13 cellular contexts compared by ENCODE assay signal in the genomic region with DNA sequence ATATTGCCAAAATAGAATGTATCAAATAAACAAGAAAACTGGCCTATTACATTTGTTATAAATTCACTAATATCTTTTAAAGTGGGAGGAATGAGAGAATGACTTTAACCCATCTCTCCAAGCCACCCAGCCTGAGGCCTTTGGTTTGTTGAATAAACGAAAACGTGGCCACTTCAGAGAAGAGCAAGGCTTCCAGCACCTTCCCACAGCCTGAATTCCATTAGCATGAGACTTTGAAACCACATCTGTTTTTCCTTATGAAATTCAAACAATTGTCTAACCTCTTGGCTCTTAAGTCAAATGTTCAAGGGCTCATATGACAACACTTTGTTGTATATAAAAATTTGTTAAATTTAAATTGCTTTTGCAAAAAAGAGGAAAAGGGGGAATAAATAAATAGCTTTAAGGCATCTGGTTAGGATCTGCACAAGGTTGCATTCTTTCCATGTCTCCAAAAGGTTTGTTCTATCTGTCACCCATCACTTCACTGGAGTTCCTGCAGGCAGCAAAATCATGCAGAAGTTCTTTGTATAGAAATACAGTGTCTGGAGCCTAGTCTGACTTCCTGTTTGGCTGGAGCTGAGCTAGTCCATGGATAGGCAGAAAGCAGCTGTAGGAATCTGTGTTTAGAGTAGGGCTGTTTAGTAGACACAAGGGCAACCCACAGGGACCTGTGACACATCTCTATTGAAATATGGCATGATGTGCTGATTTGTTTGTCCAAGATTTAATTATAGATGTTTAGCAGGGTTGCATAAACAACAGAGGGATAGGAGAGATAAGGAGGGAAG.
DNase-seq lines count a peak whose midpoint lies in the region; ATAC-seq and TF ChIP-seq lines count a peak whose summit lies in the region.
"Had no signal": no experiment of that assay in that cellular context is flagged by ENCODE, and none has a peak within 500 bp of the region (broad histone marks: within the 10 kb centered on the region; RNA-seq: fewer than 3 reads in every experiment).

No MANE protein-coding gene starts in this region.

- H3F3A ChIP-seq in Loucy (ENCODE audit: low read depth), result no peaks in the 10 kb centered on the region

- DNase-seq in AG04450 (ENCODE audit: low read depth, low spot score) (peak; percentile 90), lung (ENCODE audit: low spot score) (peak; percentile 58), putamen (ENCODE audit: low spot score) (no peak), T-helper 9 cell (no peak)
- DNase-seq in activated CD4-positive, alpha-beta T cell treated with anti-CD3 and anti-CD28 coated beads, Interleukin-2, amount 50 U/mL, for 48 hours, result no peak
- DNase-seq: activated CD8-positive, alpha-beta T cell treated with anti-CD3 and anti-CD28 coated beads for 36 hours; effector CD8-positive, alpha-beta T cell; MM.1S had no signal

- H3K4me3 ChIP-seq in AG04450 (ENCODE audit: low read depth, low read length), result no peak overlapping the region
- H3K4me3 ChIP-seq in Loucy (ENCODE audit: low read length, poor library complexity, severe bottlenecking), result no peak overlapping the region
- no peak overlapping the region for H3K4me3 ChIP-seq in lung
- H3K4me3 ChIP-seq: ovary, thoracic aorta had no signal

- WGBS in lung, 2 donors, result 39 to 64% methylated on average over 2 of the region's 2 CpGs

- H3K4me2 ChIP-seq in Loucy (ENCODE audit: low read depth, low read length, poor library complexity, severe bottlenecking), result no peak overlapping the region

- no peak overlapping the region for H3K9ac ChIP-seq in Loucy (ENCODE audit: low read depth, low read length, poor library complexity, severe bottlenecking)

- ATAC-seq in lung (ENCODE audit: insufficient read depth, low FRiP score), result peak; percentile 87
- no peak for ATAC-seq in HG03108 (IDR thresholded peaks at IDR 0.05; ENCODE audit: unreplicated experiment)
- ATAC-seq: activated CD8-positive, alpha-beta T cell treated with anti-CD3 and anti-CD28 coated beads for 36 hours had no signal

- no peak overlapping the region for H3K4me3 Mint-ChIP-seq in brain
- H3K4me3 Mint-ChIP-seq: activated CD8-positive, alpha-beta T cell treated with anti-CD3 and anti-CD28 coated beads for 36 hours had no signal

- H3K9me3 Mint-ChIP-seq in brain, result peaks cover 0 to 5% (median 2%) of the 10 kb centered on the region in 5 experiments
- H3K9me3 Mint-ChIP-seq: activated CD8-positive, alpha-beta T cell treated with anti-CD3 and anti-CD28 coated beads for 36 hours had no signal

- no peaks in the 10 kb centered on the region for H3K27me3 Mint-ChIP-seq in brain
- H3K27me3 Mint-ChIP-seq: activated CD8-positive, alpha-beta T cell treated with anti-CD3 and anti-CD28 coated beads for 36 hours had no signal

- H3K4me1 Mint-ChIP-seq in brain, result peaks cover 36% of the 10 kb centered on the region

- POLR2A ChIA-PET in AG04450 (lab: Yijun Ruan, JAX), result no interaction called here

- H3K27me3 ChIP-seq in AG04450 (ENCODE audit: control insufficient read depth, insufficient read depth, low read length) (peaks cover 15% of the 10 kb centered on the region), Loucy (ENCODE audit: insufficient read depth, low read length, poor library complexity, severe bottlenecking) (no peaks in the 10 kb centered on the region), lung (ENCODE audit: control insufficient read depth, insufficient read depth) (no peaks in the 10 kb centered on the region)
- H3K27me3 ChIP-seq: ovary had no signal

- no peaks in the 10 kb centered on the region for H3K9me2 ChIP-seq in Loucy (replicated peaks; ENCODE audit: low read depth, low read length)

- CTCF ChIA-PET in AG04450 (lab: Charles Lee), result interaction anchor here (1.2 kb wide), 1 partner anchor 696 kb away, joined by 4 read pairs; no protein-coding TSS in a partner anchor

- TF ChIP-seq CTCF in AG04450 (IDR thresholded peaks at IDR 0.05; ENCODE audit: low read depth, low read length), result no peak
- no peak for TF ChIP-seq CTCF in Loucy (conservative IDR thresholded peaks at IDR 0.05; ENCODE audit: low read length)
- TF ChIP-seq CTCF in brain (conservative IDR thresholded peaks at IDR 0.05), result no peak
- TF ChIP-seq CTCF in lung (IDR thresholded peaks at IDR 0.05; ENCODE audit: control extremely low read depth, extremely low read depth), result no peak

- H3K79me2 ChIP-seq in Loucy (ENCODE audit: insufficient read depth, low read length), result no peaks in the 10 kb centered on the region

- no peaks in the 10 kb centered on the region; the same call in 1 of the 2 replicates for H3K9me3 ChIP-seq in AG04450 (ENCODE audit: control insufficient read depth, insufficient read depth, low read length)
- no peaks in the 10 kb centered on the region for H3K9me3 ChIP-seq in Loucy (ENCODE audit: insufficient read depth, low read depth, low read length)
- H3K9me3 ChIP-seq in lung (ENCODE audit: control insufficient read depth in 2 of 2, insufficient read depth in 1 of 2, low read length in 1 of 2), result no peaks in the 10 kb centered on the region
- H3K9me3 ChIP-seq: ovary, thoracic aorta had no signal

- H3K36me3 ChIP-seq in Loucy (ENCODE audit: insufficient read depth, low read length) (no peaks in the 10 kb centered on the region), lung (ENCODE audit: control insufficient read depth in 2 of 2, insufficient read depth in 2 of 2, low read length in 2 of 2) (no peaks in the 10 kb centered on the region)
- H3K36me3 ChIP-seq: ovary, thoracic aorta had no signal

- peak overlapping the region in 3 of 5 experiments; percentile 66 to 69 (median 69) for H3K27ac Mint-ChIP-seq in brain
- H3K27ac Mint-ChIP-seq: activated CD8-positive, alpha-beta T cell treated with anti-CD3 and anti-CD28 coated beads for 36 hours had no signal

- no peaks in the 10 kb centered on the region for H3K36me3 Mint-ChIP-seq in brain

- no peaks in the 10 kb centered on the region for H4K20me1 ChIP-seq in Loucy (ENCODE audit: insufficient read depth, low read length, poor library complexity, severe bottlenecking)

- peak overlapping the region; percentile 63; the same call in 1 of the 2 replicates for H2AFZ ChIP-seq in Loucy (ENCODE audit: low read length)

- peak overlapping the region; percentile 43 for H3K27ac ChIP-seq in AG04450 (ENCODE audit: low read depth, low read length)
- no peak overlapping the region for H3K27ac ChIP-seq in lung (ENCODE audit: low read depth in 1 of 2, low read length in 1 of 2)
- H3K27ac ChIP-seq: ovary had no signal

- peaks cover 12% of the 10 kb centered on the region for H3K4me1 ChIP-seq in Loucy (ENCODE audit: insufficient read depth, low read length, poor library complexity, severe bottlenecking)
- peaks cover 0 to 2% of the 10 kb centered on the region in 2 donors for H3K4me1 ChIP-seq in lung (ENCODE audit: control insufficient read depth in 2 of 2, insufficient read depth in 2 of 2, low read length in 2 of 2)

Comparison
In these comparisons a context has a peak if more than half of its experiments do, and no peak if none do; other contexts are left out.
1. DNase-seq: peak in AG04450 (single experiment) and lung (single experiment); none in activated CD4-positive, alpha-beta T cell treated with anti-CD3 and anti-CD28 coated beads, Interleukin-2, amount 50 U/mL, for 48 hours (0 of 2), putamen (single experiment) and T-helper 9 cell (single experiment).